ENCODE assay signal across 9 cellular contexts in genomic region chr5:77893225-77893860, GRCh38.
A peak's percentile ranks its signal among the peaks of the same experiment; 100 is the strongest.
DNase-seq lines count a peak whose midpoint lies in the region; ATAC-seq, FAIRE-seq and TF ChIP-seq lines count a peak whose summit lies in the region.
"Had no signal": no experiment of that assay in that cellular context is flagged by ENCODE, and none has a peak within 500 bp of the region (broad histone marks: within the 10 kb centered on the region; RNA-seq: fewer than 3 reads in every experiment).

No MANE protein-coding gene starts in this region.

- CTCF ChIA-PET in endothelial cell of umbilical vein (lab: Charles Lee), result no interaction called here

- H3K36me3 ChIP-seq in endothelial cell of umbilical vein (ENCODE audit: control insufficient read depth in 2 of 2, extremely low read depth in 1 of 2, insufficient read depth in 2 of 2, low read length in 2 of 2), result no peaks in the 10 kb centered on the region

- peak overlapping the region; percentile 41 for H2AFZ ChIP-seq in endothelial cell of umbilical vein (ENCODE audit: low read depth, low read length)

- no peak for TF ChIP-seq POLR2A in endothelial cell of umbilical vein (IDR thresholded peaks at IDR 0.05; ENCODE audit: low read depth, low read length)

- no peaks in the 10 kb centered on the region for H3K9me1 ChIP-seq in endothelial cell of umbilical vein (replicated peaks; ENCODE audit: control insufficient read depth, extremely low read depth, insufficient read depth, low read length)

- H3K4me3 ChIP-seq in endothelial cell of umbilical vein (replicated peaks in 1 of 3; ENCODE audit: insufficient read depth in 1 of 3, low read depth in 1 of 3, low read length in 3 of 3), result no peak overlapping the region

- no peak overlapping the region for H3K9ac ChIP-seq in endothelial cell of umbilical vein (replicated peaks; ENCODE audit: extremely low read depth, insufficient read depth, low read length)

- TF ChIP-seq CTCF in endothelial cell of umbilical vein (IDR thresholded peaks at IDR 0.05; ENCODE audit: extremely low read depth in 1 of 2, insufficient read depth in 1 of 2, low read depth in 1 of 2, low read length in 2 of 2), result no peak
- TF ChIP-seq CTCF in omental fat pad (IDR thresholded peaks at IDR 0.05), result no peak

- DNase-seq in ELR (ENCODE audit: low read depth), result peak; percentile 99
- DNase-seq in NOMO-1 (lab: John Stamatoyannopoulos, UW; ENCODE audit: unreplicated experiment in 2 of 2), result peak; percentile 25 to 57
- DNase-seq in endothelial cell of umbilical vein (ENCODE audit: low read depth, low spot score), result peak; percentile 87
- DNase-seq in omental fat pad (ENCODE audit: low spot score), result no peak
- DNase-seq in NCI-H2227 treated with DMSO at 0.1 percent for 48 hours (lab: John Stamatoyannopoulos, UW), result no peak
- DNase-seq in stimulated activated CD4-positive, alpha-beta T cell treated with anti-CD3 and anti-CD28 coated beads, Interleukin-2, amount 100 ng/mL, for 24 hours, result no peak
- DNase-seq: NCI-H774 had no signal

- dilution Hi-C loops in endothelial cell of umbilical vein (cut with MboI; ENCODE audit: extremely low pct_ligation_motif_present, low sequenced_read_pairs), result no loop called here

- ATAC-seq in omental fat pad (ENCODE audit: low FRiP score) (peak; percentile 81), GM19035 (IDR thresholded peaks at IDR 0.05; ENCODE audit: unreplicated experiment) (no peak), HG03571 (IDR thresholded peaks at IDR 0.05; ENCODE audit: unreplicated experiment) (no peak)

- no peaks in the 10 kb centered on the region for H3K9me3 ChIP-seq in endothelial cell of umbilical vein (replicated peaks; ENCODE audit: control insufficient read depth, insufficient read depth, low read length)

- peak; percentile 97 for FAIRE-seq in endothelial cell of umbilical vein (lab: Jason Lieb, UNC)

- H4K20me1 ChIP-seq in endothelial cell of umbilical vein (replicated peaks; ENCODE audit: control insufficient read depth, extremely low read depth, insufficient read depth, low read length), result no peaks in the 10 kb centered on the region

- H3K79me2 ChIP-seq in endothelial cell of umbilical vein (ENCODE audit: control insufficient read depth, insufficient read depth, low read length), result no peaks in the 10 kb centered on the region

- peak overlapping the region; percentile 21 for H3K27ac ChIP-seq in endothelial cell of umbilical vein (ENCODE audit: insufficient read depth, low read depth, low read length)

- POLR2A ChIA-PET in endothelial cell of umbilical vein (lab: Charles Lee), result no interaction called here

- BruUV-seq in endothelial cell of umbilical vein (replicated peaks; lab: Mats Ljungman, UMichigan), result TSS peak; percentile 14

- H3K4me2 ChIP-seq in endothelial cell of umbilical vein (ENCODE audit: insufficient read depth, low read length), result no peak overlapping the region

- intact Hi-C loops in endothelial cell of umbilical vein (cut with micrococcal nuclease), result loop anchor here (1.0 kb wide), 1 partner anchor 11 kb away; no protein-coding TSS in a partner anchor

- H3K4me1 ChIP-seq in endothelial cell of umbilical vein (ENCODE audit: control insufficient read depth, extremely low read depth, insufficient read depth, low read length), result peaks cover 3% of the 10 kb centered on the region

- no peaks in the 10 kb centered on the region for H3K27me3 ChIP-seq in endothelial cell of umbilical vein (ENCODE audit: control insufficient read depth in 2 of 2, insufficient read depth in 2 of 2, low read length in 2 of 2)

TF ChIP-seq in endothelial cell of umbilical vein, 7 proteins besides CTCF, POLR2A, EP300 and RAD21:
- TF ChIP-seq GATA2 (IDR thresholded peaks at IDR 0.05; ENCODE audit: insufficient read depth, insufficient read length, low read depth, low read length), result no peak
- peak; percentile 60 for TF ChIP-seq POLR2AphosphoS5 (IDR thresholded peaks at IDR 0.05; ENCODE audit: insufficient read depth, low read depth, low read length)
- TF ChIP-seq JUN (IDR thresholded peaks at IDR 0.05; ENCODE audit: borderline replicate concordance, insufficient read depth, insufficient read length, low read depth), result peak; percentile 91
- peak; percentile 99 for TF ChIP-seq FOS (IDR thresholded peaks at IDR 0.05; ENCODE audit: borderline replicate concordance, insufficient read depth, low read length)
- no peak for TF ChIP-seq MYC (IDR thresholded peaks at IDR 0.05; ENCODE audit: low read depth, low read length)
- no peak for TF ChIP-seq MAX (IDR thresholded peaks at IDR 0.05; ENCODE audit: insufficient read depth, insufficient read length)

Comparison
In these comparisons a context has a peak if more than half of its experiments do, and no peak if none do; other contexts are left out.
1. DNase-seq: peak in ELR (single experiment), NOMO-1 (2 of 2) and endothelial cell of umbilical vein (single experiment); none in omental fat pad (single experiment), NCI-H2227 treated with DMSO at 0.1 percent for 48 hours (single experiment) and stimulated activated CD4-positive, alpha-beta T cell treated with anti-CD3 and anti-CD28 coated beads, Interleukin-2, amount 100 ng/mL, for 24 hours (0 of 2).